16 cellular contexts compared by ENCODE assay signal in genomic region chr16:47034455-47034854, GRCh38.
"Had no signal": no experiment of that assay in that cellular context is flagged by ENCODE, and none has a peak within 500 bp of the region (broad histone marks: within the 10 kb centered on the region; RNA-seq: fewer than 3 reads in every experiment).

No MANE protein-coding gene starts in this region.

- DNase-seq: effector memory CD4-positive, alpha-beta T cell; foreskin keratinocyte; head of caudate nucleus; kidney; left cardiac atrium; left ventricle myocardium inferior; lower lobe of right lung; mesenchymal stem cell; midbrain; occipital lobe; sigmoid colon; stimulated activated CD4-positive, alpha-beta T cell treated with anti-CD3 and anti-CD28 coated beads, Interleukin-12 subunit alpha, Interleukin-12 subunit beta, amount 100 ng/mL, for 4 hours; stimulated activated naive CD4-positive, alpha-beta T cell treated with Interleukin-2 at 50 U/mL for 16 hours; trophoblast cell had no signal

- H3K27ac Mint-ChIP-seq: natural killer cell treated with Interleukin-12 subunit alpha and Interleukin-12 subunit beta and Interleukin-15 and Interleukin-18, amount 100 ng/mL, for 72 hours had no signal

- H3K4me3 Mint-ChIP-seq: natural killer cell treated with Interleukin-12 subunit alpha and Interleukin-12 subunit beta and Interleukin-15 and Interleukin-18, amount 100 ng/mL, for 72 hours; neural progenitor cell had no signal

- ATAC-seq: foreskin keratinocyte; left cardiac atrium; lower lobe of right lung; natural killer cell treated with Interleukin-12 subunit alpha and Interleukin-12 subunit beta and Interleukin-15 and Interleukin-18, amount 100 ng/mL, for 72 hours had no signal

- H3K9me3 Mint-ChIP-seq: natural killer cell treated with Interleukin-12 subunit alpha and Interleukin-12 subunit beta and Interleukin-15 and Interleukin-18, amount 100 ng/mL, for 72 hours; neural progenitor cell had no signal

- H3K36me3 Mint-ChIP-seq: natural killer cell treated with Interleukin-12 subunit alpha and Interleukin-12 subunit beta and Interleukin-15 and Interleukin-18, amount 100 ng/mL, for 72 hours; neural progenitor cell had no signal
